16 cellular contexts compared by ENCODE assay signal in the genomic region with DNA sequence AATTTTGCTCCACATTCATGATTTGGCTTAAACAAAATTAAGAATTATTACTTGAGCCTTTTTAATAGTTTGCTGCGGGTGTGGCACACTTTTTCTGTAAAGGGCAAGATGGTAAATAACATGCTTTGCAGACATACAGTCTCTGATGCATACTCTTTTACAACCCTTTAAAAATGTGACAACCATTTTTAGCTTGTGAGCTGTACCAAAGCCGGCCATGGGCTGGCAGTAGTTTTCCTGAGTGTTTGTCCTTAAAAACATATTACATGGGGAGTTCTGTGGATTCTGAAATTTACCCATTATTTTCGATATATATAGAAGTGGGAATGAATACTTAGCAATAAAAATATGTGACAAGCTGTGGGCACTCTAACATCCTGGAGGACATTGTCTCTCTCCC.
A peak's percentile ranks its signal among the peaks of the same experiment; 100 is the strongest.
DNase-seq lines count a peak whose midpoint lies in the region; ATAC-seq and TF ChIP-seq lines count a peak whose summit lies in the region.
"Had no signal": no experiment of that assay in that cellular context is flagged by ENCODE, and none has a peak within 500 bp of the region (broad histone marks: within the 10 kb centered on the region; RNA-seq: fewer than 3 reads in every experiment).

No MANE protein-coding gene starts in this region.

- H3K4ac ChIP-seq in mesendoderm (ENCODE audit: low read depth, low read length): no peak overlapping the region

- no peak overlapping the region for H3K56ac ChIP-seq in mesendoderm (ENCODE audit: low read length)

- peak; percentile 39 for TF ChIP-seq CTCF in HFFc6 (IDR thresholded peaks at IDR 0.05)
- no peak for TF ChIP-seq CTCF in brain (conservative IDR thresholded peaks at IDR 0.05)

- H3K4me3 ChIP-seq in mesendoderm (ENCODE audit: low read length) (no peak overlapping the region), stomach smooth muscle (ENCODE audit: low read length in 2 of 2) (no peak overlapping the region)

- H4K8ac ChIP-seq in mesendoderm (ENCODE audit: low read depth, low read length): no peak overlapping the region

- peaks cover 41% of the 10 kb centered on the region for H3K36me3 Mint-ChIP-seq in HFFc6 (ENCODE audit: low read depth)
- peaks cover 25% of the 10 kb centered on the region for H3K36me3 Mint-ChIP-seq in brain

- H3K4me1 Mint-ChIP-seq in HFFc6 (ENCODE audit: low read depth) (peaks cover 50% of the 10 kb centered on the region), brain (peaks cover 66% of the 10 kb centered on the region)

- H3K18ac ChIP-seq in mesendoderm (ENCODE audit: low read length): peak overlapping the region; percentile 18

- peaks cover 2% of the 10 kb centered on the region for H3K4me1 ChIP-seq in mesendoderm (ENCODE audit: control insufficient read depth, low read depth, low read length)
- H3K4me1 ChIP-seq in stomach smooth muscle (ENCODE audit: control insufficient read depth, insufficient read depth, low read length): peaks cover 25% of the 10 kb centered on the region

- no peak overlapping the region for H2BK15ac ChIP-seq in mesendoderm (replicated peaks; ENCODE audit: low read depth)

- H2AK5ac ChIP-seq in mesendoderm (ENCODE audit: low read length): no peak overlapping the region

- H3K4me2 ChIP-seq in mesendoderm (ENCODE audit: low read length): no peak overlapping the region

- H3K27me3 ChIP-seq in mesendoderm (ENCODE audit: insufficient read depth, low read length, poor library complexity) (no peaks in the 10 kb centered on the region), stomach smooth muscle (ENCODE audit: control insufficient read depth in 1 of 2, insufficient read depth in 2 of 2, low read length in 2 of 2) (no peaks in the 10 kb centered on the region)

- peaks cover 17% of the 10 kb centered on the region for H3K79me1 ChIP-seq in mesendoderm (ENCODE audit: low read length)

- no peaks in the 10 kb centered on the region for H3K9me3 ChIP-seq in stomach smooth muscle (ENCODE audit: control insufficient read depth in 2 of 2, low read length in 2 of 2)

- no peak overlapping the region for H4K5ac ChIP-seq in mesendoderm (ENCODE audit: low read length)

- H3K9me3 Mint-ChIP-seq in HFFc6 (no peaks in the 10 kb centered on the region), brain (peaks cover 0 to 3% (median 0%) of the 10 kb centered on the region in 5 experiments)

- H3K79me2 ChIP-seq in mesendoderm (ENCODE audit: control insufficient read depth, insufficient read depth, low read length): peaks cover 24% of the 10 kb centered on the region

- no peak overlapping the region for H3K27ac ChIP-seq in mesendoderm (ENCODE audit: low read depth, low read length)
- H3K27ac ChIP-seq in stomach smooth muscle (ENCODE audit: low read length): peak overlapping the region; percentile 92
- H3K27ac ChIP-seq: parathyroid adenoma had no signal

- H3K27me3 Mint-ChIP-seq in HFFc6 (ENCODE audit: insufficient read depth): peaks cover 2% of the 10 kb centered on the region; the same call in 1 of the 2 replicates
- H3K27me3 Mint-ChIP-seq in brain: no peaks in the 10 kb centered on the region
- H3K27me3 Mint-ChIP-seq: IgD-negative memory B cell had no signal

- DNase-seq in HFFc6 (no peak), mesendoderm (no peak), ureter (ENCODE audit: low spot score) (no peak), NCI-H524 (lab: John Stamatoyannopoulos, UW) (no peak), epidermal melanocyte (ENCODE audit: insufficient read length, low spot score) (no peak)
- DNase-seq: activated CD4-positive, CD25-positive, alpha-beta regulatory T cell treated with anti-CD3 and anti-CD28 coated beads, Interleukin-2, amount 50 U/mL, for 72 hours; kidney; NCI-H1694; NCI-H82; substantia nigra had no signal

- H3K4me3 Mint-ChIP-seq in HFFc6 (0 out of 2 replicates have a peak overlapping the region, but pooled peaks have one; percentile 3), brain (peak overlapping the region in 1 of 5 experiments; percentile 73)
- H3K4me3 Mint-ChIP-seq: IgD-negative memory B cell had no signal

- no peak overlapping the region for H2BK5ac ChIP-seq in mesendoderm (ENCODE audit: low read length)

- ATAC-seq in HG03439 (IDR thresholded peaks at IDR 0.05; ENCODE audit: unreplicated experiment): no peak
- ATAC-seq: SK-N-SH treated with all-trans-retinoic acid at 6 μM for 48 hours had no signal

- no peak overlapping the region for H3K23ac ChIP-seq in mesendoderm (ENCODE audit: low read length)

- no peak overlapping the region for H2BK120ac ChIP-seq in mesendoderm (ENCODE audit: low read depth, low read length)

- no CpG with 5 or more reads among the region's 3 CpGs for WGBS in mesendoderm (ENCODE audit: extremely low coverage, insufficient coverage, low lambda C conversion rate)

- H3K9ac ChIP-seq in mesendoderm (ENCODE audit: low read length) (no peak overlapping the region), stomach smooth muscle (ENCODE audit: low read length in 2 of 2) (peak overlapping the region in 1 of 2 donors; percentile 25)
- H3K9ac ChIP-seq: parathyroid adenoma had no signal

- H3K36me3 ChIP-seq in mesendoderm (ENCODE audit: control insufficient read depth, insufficient read depth, low read length): no peaks in the 10 kb centered on the region
- H3K36me3 ChIP-seq in stomach smooth muscle (ENCODE audit: control insufficient read depth in 2 of 2, insufficient read depth in 2 of 2, low read length in 2 of 2): no peaks in the 10 kb centered on the region

- H3K27ac Mint-ChIP-seq in HFFc6 (peak overlapping the region; percentile 64), brain (peak overlapping the region; percentile 41 to 92 (median 90))
